Comparison of ENCODE assay signal across 8 cellular contexts in the genomic region with DNA sequence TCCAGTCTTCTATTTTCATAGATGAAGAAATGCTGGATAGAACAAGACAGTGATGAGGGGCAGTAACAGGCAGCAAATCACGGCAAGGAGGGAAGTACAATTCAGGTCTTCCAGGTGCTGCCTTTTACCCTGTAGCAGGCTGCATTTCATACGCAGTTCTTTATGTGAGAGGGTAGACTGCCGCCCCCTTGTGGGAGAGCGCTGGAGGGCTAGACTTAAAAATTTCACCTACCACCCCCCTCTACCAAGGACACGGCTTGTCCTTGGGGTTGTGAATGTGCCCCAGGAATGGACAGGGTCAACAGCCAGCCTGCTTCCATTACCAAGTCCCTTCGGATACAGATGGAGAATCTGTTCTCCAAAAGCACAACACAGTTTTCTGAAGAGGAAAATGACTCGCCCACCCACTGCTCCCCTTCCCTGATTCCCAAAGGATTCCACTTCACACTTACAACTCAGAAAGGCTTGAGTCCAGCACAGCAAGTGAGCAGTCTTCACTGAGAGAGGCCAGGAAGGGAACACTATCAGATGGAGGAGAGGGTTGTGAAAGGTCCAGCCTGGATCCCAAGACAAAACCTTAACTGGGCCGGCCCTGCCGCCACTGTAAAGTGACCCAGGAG. TPM values are rescaled to one million over a fixed set of nuclear protein-coding genes. Genes with fewer than 3 reads are reported as not detected.
DNase-seq lines count a peak whose midpoint lies in the region; FAIRE-seq and TF ChIP-seq lines count a peak whose summit lies in the region.

No MANE protein-coding gene starts in this region.

- no peak overlapping the region for H2AFZ ChIP-seq in Loucy (ENCODE audit: low read length)

- peaks cover 22% of the 10 kb centered on the region for H3K4me1 ChIP-seq in Loucy (ENCODE audit: insufficient read depth, low read length, poor library complexity, severe bottlenecking)

- peaks cover 13% of the 10 kb centered on the region for H3K79me2 ChIP-seq in Loucy (ENCODE audit: insufficient read depth, low read length)

- FAIRE-seq in frontal cortex (lab: Jason Lieb, UNC), result no peak

- no peaks in the 10 kb centered on the region for H3K9me3 ChIP-seq in Loucy (ENCODE audit: insufficient read depth, low read depth, low read length)

- no peak overlapping the region for H3K9ac ChIP-seq in Loucy (ENCODE audit: low read depth, low read length, poor library complexity, severe bottlenecking)

- no peak overlapping the region for H3K4me3 ChIP-seq in Loucy (ENCODE audit: low read length, poor library complexity, severe bottlenecking)
- H3K4me3 ChIP-seq in fibroblast of mammary gland (ENCODE audit: control insufficient read depth, low read depth, low read length), result no peak overlapping the region

- H3K9me2 ChIP-seq in Loucy (replicated peaks; ENCODE audit: low read depth, low read length), result no peaks in the 10 kb centered on the region

- DNase-seq in Daoy (ENCODE audit: low read depth) (peak; percentile 17), fibroblast of mammary gland (ENCODE audit: low read depth) (peak; percentile 28), frontal cortex (ENCODE audit: low spot score in 2 of 2) (no peak), GM19238 (ENCODE audit: insufficient read length, low spot score) (no peak), RKO (ENCODE audit: low spot score) (no peak)
- peak in 2 of 3 experiments; percentile 12 to 16 for DNase-seq in activated CD8-positive, alpha-beta memory T cell treated with anti-CD3 and anti-CD28 coated beads for 48 hours (ENCODE audit: low read depth in 2 of 3, low spot score in 2 of 3)
- peak; percentile 53 for DNase-seq in stimulated activated CD4-positive, alpha-beta T cell treated with anti-CD3 and anti-CD28 coated beads, Interleukin-1b, Interleukin-23, amount 100 ng/mL, for 48 hours

- no peaks in the 10 kb centered on the region for H3F3A ChIP-seq in Loucy (ENCODE audit: low read depth)

- H4K20me1 ChIP-seq in Loucy (ENCODE audit: insufficient read depth, low read length, poor library complexity, severe bottlenecking), result no peaks in the 10 kb centered on the region

- H3K27me3 ChIP-seq in Loucy (ENCODE audit: insufficient read depth, low read length, poor library complexity, severe bottlenecking), result no peaks in the 10 kb centered on the region

- peaks cover 65% of the 10 kb centered on the region; the same call in 1 of the 2 replicates for H3K36me3 ChIP-seq in Loucy (ENCODE audit: insufficient read depth, low read length)

- H3K4me2 ChIP-seq in Loucy (ENCODE audit: low read depth, low read length, poor library complexity, severe bottlenecking), result no peak overlapping the region

- peak; percentile 80 for TF ChIP-seq CTCF in Loucy (conservative IDR thresholded peaks at IDR 0.05; ENCODE audit: low read length)
- peak; percentile 57 for TF ChIP-seq CTCF in fibroblast of mammary gland (conservative IDR thresholded peaks at IDR 0.05; ENCODE audit: control insufficient read depth, insufficient read depth, low read depth, low read length)

RNA-seq across cellular contexts. Expression of gene WDR77, which starts 7.4 kb away (rescaled TPM):
- 145 and 169 TPM in 2 replicates for total RNA-seq in Daoy (2014; rRNA removed; shearing (Covaris generic))
- 20.8 TPM for total RNA-seq in frontal cortex

RNA-seq across cellular contexts. Expression of gene ATP5PB, which starts 7.6 kb away (rescaled TPM):
- total RNA-seq in Daoy (2014; rRNA removed; shearing (Covaris generic)), result 722 and 890 TPM in 2 replicates
- 254 TPM for total RNA-seq in frontal cortex

RNA-seq across cellular contexts. Expression of gene OVGP1, which starts 14.1 kb away (rescaled TPM):
- 1.5 and 2.0 TPM in 2 replicates for total RNA-seq in Daoy (2014; rRNA removed; shearing (Covaris generic))
- 0.41 TPM for total RNA-seq in frontal cortex

RNA-seq across cellular contexts. Expression of gene C1orf162, which starts 32.1 kb away (rescaled TPM):
- 0.11 TPM in 1 of 2 replicates, not detected in the other for total RNA-seq in Daoy (2014; rRNA removed; shearing (Covaris generic))
- total RNA-seq in frontal cortex, result 0.41 TPM

Comparison
In these comparisons a context has a peak if more than half of its experiments do, and no peak if none do; other contexts are left out.
1. DNase-seq: peak in Daoy (single experiment), activated CD8-positive, alpha-beta memory T cell treated with anti-CD3 and anti-CD28 coated beads for 48 hours (2 of 3), fibroblast of mammary gland (single experiment) and stimulated activated CD4-positive, alpha-beta T cell treated with anti-CD3 and anti-CD28 coated beads, Interleukin-1b, Interleukin-23, amount 100 ng/mL, for 48 hours (single experiment); none in frontal cortex (0 of 2), GM19238 (single experiment) and RKO (single experiment).